ENCODE assay signal across 1 cellular context in the genomic region with DNA sequence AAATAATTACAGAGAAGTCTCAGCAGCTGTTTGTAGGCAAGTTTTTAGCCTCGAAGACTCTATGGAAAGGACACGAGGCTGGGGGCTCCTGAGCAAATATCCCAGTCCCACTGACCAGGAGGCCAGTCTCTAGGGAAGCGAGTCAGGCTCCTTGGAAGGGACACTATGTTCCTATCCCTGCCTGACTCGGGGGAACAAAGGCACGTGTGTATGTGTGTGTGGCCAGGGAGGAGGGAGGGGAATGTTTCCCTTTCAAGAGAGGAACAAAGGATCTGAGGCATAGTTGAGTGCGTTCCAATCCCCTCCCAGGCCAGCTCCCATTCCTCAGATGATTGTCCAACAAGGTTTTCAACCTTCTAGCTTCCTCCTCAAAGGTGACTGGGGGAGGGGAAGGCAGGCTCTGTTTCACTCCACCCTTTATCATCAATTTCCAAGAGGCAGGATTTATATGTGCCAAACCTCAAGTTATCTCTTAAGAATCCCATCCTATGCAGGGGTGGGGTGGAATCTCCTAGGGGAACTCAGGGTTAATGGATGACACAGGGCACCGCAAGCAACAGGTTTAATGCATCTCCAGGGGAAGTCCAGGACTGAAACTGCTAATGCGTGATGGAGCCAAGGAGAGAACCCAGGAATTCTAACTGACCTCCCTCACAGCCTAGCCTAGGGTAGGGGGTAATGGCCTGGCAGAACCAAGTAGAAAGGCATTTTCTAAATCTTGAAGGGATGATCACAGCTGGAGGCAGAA.
TF ChIP-seq lines count a peak whose summit lies in the region.

No MANE protein-coding gene starts in this region.

TF ChIP-seq in endothelial cell of umbilical vein, 7 proteins besides CTCF, POLR2A, EP300 and RAD21:
- no peak for TF ChIP-seq FOS (IDR thresholded peaks at IDR 0.05; ENCODE audit: borderline replicate concordance, insufficient read depth, low read length)
- peak; percentile 9 for TF ChIP-seq GATA2 (IDR thresholded peaks at IDR 0.05; ENCODE audit: insufficient read depth, insufficient read length, low read depth, low read length)
- TF ChIP-seq POLR2AphosphoS5 (IDR thresholded peaks at IDR 0.05; ENCODE audit: insufficient read depth, low read depth, low read length), result peak; percentile 72
- peak; percentile 42 for TF ChIP-seq JUN (IDR thresholded peaks at IDR 0.05; ENCODE audit: borderline replicate concordance, insufficient read depth, insufficient read length, low read depth)
- TF ChIP-seq EZH2 (IDR thresholded peaks at IDR 0.05; ENCODE audit: borderline replicate concordance, low read depth, low read length, severe bottlenecking), result no peak
- peak; percentile 96 for TF ChIP-seq MYC (IDR thresholded peaks at IDR 0.05; ENCODE audit: low read depth, low read length)
- peak; percentile 87 for TF ChIP-seq MAX (IDR thresholded peaks at IDR 0.05; ENCODE audit: insufficient read depth, insufficient read length)
